Comparison of ENCODE assay signal across 8 cellular contexts in genomic region chr17:7922499-7923289, GRCh38. TPM values are rescaled to one million over a fixed set of nuclear protein-coding genes. Genes with fewer than 3 reads are reported as not detected.
DNase-seq lines count a peak whose midpoint lies in the region; ATAC-seq and TF ChIP-seq lines count a peak whose summit lies in the region.

No MANE protein-coding gene starts in this region.

- H3K27me3 Mint-ChIP-seq in activated CD4-positive, alpha-beta T cell treated with anti-CD3 and anti-CD28 coated beads for 36 hours, result no peaks in the 10 kb centered on the region

- peak overlapping the region; percentile 81 for H3K27ac Mint-ChIP-seq in activated CD4-positive, alpha-beta T cell treated with anti-CD3 and anti-CD28 coated beads for 36 hours

- H3K4me3 Mint-ChIP-seq in activated CD4-positive, alpha-beta T cell treated with anti-CD3 and anti-CD28 coated beads for 36 hours, result peak overlapping the region; percentile 56

- H3K36me3 ChIP-seq in kidney epithelial cell (ENCODE audit: control insufficient read depth, insufficient read depth, low read length), result no peaks in the 10 kb centered on the region

- POLR2A ChIA-PET in activated CD4-positive, alpha-beta T cell treated with anti-CD3 and anti-CD28 coated beads for 36 hours (lab: Charles Lee), result interaction anchor here (0.6 to 0.8 kb wide), 2 partner anchors 32 to 66 kb away, joined by 3 read pairs; partner anchors contain the start of gene NAA38

- DNase-seq in GM19238 (ENCODE audit: insufficient read length, low spot score) (peak; percentile 73), cerebellar nuclear complex (lab: John Stamatoyannopoulos, UW) (peak; percentile 24 to 36), kidney epithelial cell (ENCODE audit: low read depth) (no peak)
- DNase-seq in activated CD4-positive, alpha-beta T cell treated with anti-CD3 and anti-CD28 coated beads for 36 hours, result peak; percentile 89
- DNase-seq in stimulated activated CD4-positive, alpha-beta T cell treated with anti-CD3 and anti-CD28 coated beads, Interleukin-12 subunit alpha, Interleukin-12 subunit beta, amount 100 ng/mL, for 48 hours (ENCODE audit: low read depth in 2 of 3, low spot score in 1 of 3), result peak; percentile 70 to 73 (median 72)

- peaks cover 23% of the 10 kb centered on the region for H3K4me1 Mint-ChIP-seq in activated CD4-positive, alpha-beta T cell treated with anti-CD3 and anti-CD28 coated beads for 36 hours

- H3K9me3 Mint-ChIP-seq in activated CD4-positive, alpha-beta T cell treated with anti-CD3 and anti-CD28 coated beads for 36 hours (ENCODE audit: low read depth), result no peaks in the 10 kb centered on the region

- peak overlapping the region; percentile 19 for H3K4me3 ChIP-seq in kidney epithelial cell (ENCODE audit: low read depth, low read length)

- intact Hi-C loops in activated CD4-positive, alpha-beta T cell treated with anti-CD3 and anti-CD28 coated beads for 36 hours (cut with DNase I, micrococcal nuclease), result loop anchor here (1.0 to 2.0 kb wide), 3 partner anchors 9 to 88 kb away; partner anchors contain the start of genes CNTROB (in 1 of the 2), KDM6B (in 1 of the 2) and TRAPPC1 (in 1 of the 2)

- ATAC-seq in activated CD4-positive, alpha-beta T cell treated with anti-CD3 and anti-CD28 coated beads for 36 hours, result peak; percentile 95
- ATAC-seq in HG03469 (IDR thresholded peaks at IDR 0.05; ENCODE audit: unreplicated experiment), result no peak
- no peak for ATAC-seq in HG02588 (IDR thresholded peaks at IDR 0.05; ENCODE audit: unreplicated experiment)
- no peak for ATAC-seq in GM21737 (IDR thresholded peaks at IDR 0.05; ENCODE audit: unreplicated experiment)

- no peaks in the 10 kb centered on the region for H3K27me3 ChIP-seq in kidney epithelial cell (ENCODE audit: control insufficient read depth, insufficient read depth, low read length)

- CTCF ChIA-PET in activated CD4-positive, alpha-beta T cell treated with anti-CD3 and anti-CD28 coated beads for 36 hours (lab: Charles Lee), result interaction anchor here (0.9 to 1.0 kb wide), 3 partner anchors 16 to 138 kb away, joined by 3 to 4 read pairs (median 4); no protein-coding TSS in a partner anchor

- no peak for TF ChIP-seq CTCF in kidney epithelial cell (IDR thresholded peaks at IDR 0.05; ENCODE audit: insufficient read depth, low read length, poor library complexity, severe bottlenecking)

- peaks cover 6% of the 10 kb centered on the region for H3K36me3 Mint-ChIP-seq in activated CD4-positive, alpha-beta T cell treated with anti-CD3 and anti-CD28 coated beads for 36 hours (ENCODE audit: low read depth)

RNA-seq across cellular contexts. Expression of gene RNF227, which starts 6.6 kb away (rescaled TPM):
- 1 to 10 TPM; 3.8 to 5.6 TPM for total RNA-seq in activated CD4-positive, alpha-beta T cell treated with anti-CD3 and anti-CD28 coated beads for 36 hours
- total RNA-seq in kidney epithelial cell, result 1.5 and 3.9 TPM in 2 replicates

RNA-seq across cellular contexts. Expression of gene KCNAB3, which starts 7.0 kb away (rescaled TPM):
- total RNA-seq in activated CD4-positive, alpha-beta T cell treated with anti-CD3 and anti-CD28 coated beads for 36 hours, result 1 to 10 TPM; 6.6 to 8.3 TPM
- 0.29 and 0.62 TPM in 2 replicates for total RNA-seq in kidney epithelial cell

RNA-seq across cellular contexts. Expression of gene TRAPPC1, which starts 9.1 kb away (rescaled TPM):
- total RNA-seq in activated CD4-positive, alpha-beta T cell treated with anti-CD3 and anti-CD28 coated beads for 36 hours, result 100 to 1,000 TPM; 166 to 169 TPM
- 45.5 and 51.6 TPM in 2 replicates for total RNA-seq in kidney epithelial cell

RNA-seq across cellular contexts. Expression of gene CNTROB, which starts 9.3 kb away (rescaled TPM):
- total RNA-seq in activated CD4-positive, alpha-beta T cell treated with anti-CD3 and anti-CD28 coated beads for 36 hours, result 10 to 100 TPM; 53.0 to 80.5 TPM
- total RNA-seq in kidney epithelial cell, result 19.2 and 20.1 TPM in 2 replicates

RNA-seq across cellular contexts. Expression of gene CHD3, which starts 34.1 kb away (rescaled TPM):
- 100 to 1,000 TPM; 145 to 161 TPM for total RNA-seq in activated CD4-positive, alpha-beta T cell treated with anti-CD3 and anti-CD28 coated beads for 36 hours
- total RNA-seq in kidney epithelial cell, result 36.2 and 42.4 TPM in 2 replicates
